31 cellular contexts compared by ENCODE assay signal in the genomic region with DNA sequence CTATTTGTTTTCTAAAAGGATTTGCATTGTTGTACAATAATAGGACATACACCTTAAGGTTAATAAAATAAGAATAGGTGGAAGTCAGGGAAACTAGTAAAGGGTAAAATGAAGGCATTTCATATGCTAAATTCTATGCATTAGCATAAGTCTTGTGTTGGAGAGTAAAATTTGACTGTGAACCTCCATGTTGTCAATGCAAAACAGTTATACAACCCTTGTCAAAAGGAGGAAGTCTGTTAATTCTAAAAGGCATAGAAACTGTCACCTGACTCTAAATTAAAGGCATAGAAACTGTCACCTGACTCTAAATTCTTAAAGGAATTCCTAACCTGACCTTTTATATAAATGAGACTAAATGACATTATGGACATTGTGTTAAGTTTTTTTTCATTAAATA.
"Had no signal": no experiment of that assay in that cellular context is flagged by ENCODE, and none has a peak within 500 bp of the region (broad histone marks: within the 10 kb centered on the region; RNA-seq: fewer than 3 reads in every experiment).

No MANE protein-coding gene starts in this region.

- H3K27ac ChIP-seq: adrenal gland, body of pancreas, colonic mucosa, epithelial cell of prostate, esophagus squamous epithelium, gastroesophageal sphincter, heart right ventricle had no signal

- H3K4me1 Mint-ChIP-seq: activated CD4-positive, alpha-beta memory T cell treated with anti-CD3 and anti-CD28 coated beads, Interleukin-2, amount 10 ng/mL, durations not matched to agents 7 days and 5 days; activated CD4-positive, alpha-beta T cell treated with anti-CD3 and anti-CD28 coated beads, Interleukin-2, amount 10 ng/mL, durations not matched to agents 7 days and 5 days; activated CD8-positive, alpha-beta memory T cell treated with anti-CD3 and anti-CD28 coated beads, Interleukin-2, amount 10 ng/mL, durations not matched to agents 7 days and 5 days; activated naive CD4-positive, alpha-beta T cell treated with anti-CD3 and anti-CD28 coated beads, Interleukin-2, amount 50 U/mL, for 24 hours; activated naive CD8-positive, alpha-beta T cell treated with anti-CD3 and anti-CD28 coated beads for 36 hours; activated naive CD8-positive, alpha-beta T cell treated with anti-CD3 and anti-CD28 coated beads, Interleukin-2, amount 50 U/mL, for 24 hours had no signal

- H3K4me1 ChIP-seq: adrenal gland, body of pancreas, colonic mucosa, esophagus squamous epithelium, gastroesophageal sphincter, heart right ventricle had no signal

- H3K36me3 Mint-ChIP-seq: activated CD8-positive, alpha-beta memory T cell treated with anti-CD3 and anti-CD28 coated beads, Interleukin-2, amount 10 ng/mL, durations not matched to agents 7 days and 5 days; activated naive CD4-positive, alpha-beta T cell treated with anti-CD3 and anti-CD28 coated beads, Interleukin-2, amount 50 U/mL, for 24 hours; activated naive CD8-positive, alpha-beta T cell treated with anti-CD3 and anti-CD28 coated beads for 36 hours had no signal

- H3K36me3 ChIP-seq: adrenal gland, colonic mucosa, esophagus squamous epithelium, gastroesophageal sphincter, heart right ventricle had no signal

- ATAC-seq: activated CD8-positive, alpha-beta memory T cell treated with anti-CD3 and anti-CD28 coated beads, Interleukin-2, amount 10 ng/mL, durations not matched to agents 7 days and 5 days; activated naive CD8-positive, alpha-beta T cell treated with anti-CD3 and anti-CD28 coated beads, Interleukin-2, amount 50 U/mL, for 24 hours; body of pancreas; gastroesophageal sphincter; heart right ventricle had no signal

- H3K4me3 ChIP-seq: adrenal gland, body of pancreas, colonic mucosa, esophagus squamous epithelium, gastroesophageal sphincter, heart right ventricle had no signal

- H3K27ac Mint-ChIP-seq: activated CD4-positive, alpha-beta memory T cell treated with anti-CD3 and anti-CD28 coated beads, Interleukin-2, amount 10 ng/mL, durations not matched to agents 7 days and 5 days; activated CD4-positive, alpha-beta T cell treated with anti-CD3 and anti-CD28 coated beads, Interleukin-2, amount 10 ng/mL, durations not matched to agents 7 days and 5 days; activated CD8-positive, alpha-beta memory T cell treated with anti-CD3 and anti-CD28 coated beads, Interleukin-2, amount 10 ng/mL, durations not matched to agents 7 days and 5 days; activated naive CD4-positive, alpha-beta T cell treated with anti-CD3 and anti-CD28 coated beads for 36 hours; activated naive CD4-positive, alpha-beta T cell treated with anti-CD3 and anti-CD28 coated beads, Interleukin-2, amount 50 U/mL, for 24 hours; activated naive CD8-positive, alpha-beta T cell treated with anti-CD3 and anti-CD28 coated beads for 36 hours; activated naive CD8-positive, alpha-beta T cell treated with anti-CD3 and anti-CD28 coated beads, Interleukin-2, amount 50 U/mL, for 24 hours; activated T-helper 1 cell treated with anti-CD3 and anti-CD28 coated beads, Interleukin-12 subunit alpha, Interleukin-12 subunit beta, Interleukin-2, Interleukin-4 antibody, amounts not matched to agents 30 ng/mL and 10 ng/mL and 1 ng/mL, durations not matched to agents 14 hours and 24 hours and 36 hours; activated T-helper 2 cell treated with anti-CD3 and anti-CD28 coated beads, Interferon-gamma antibody, Interleukin-2, Interleukin-4, amounts not matched to agents 10 μg/mL and 5 μg/mL and 100 μg/mL, durations not matched to agents 14 hours and 24 hours and 36 hours had no signal

- H3K27me3 ChIP-seq: adrenal gland, body of pancreas, colonic mucosa, esophagus squamous epithelium, gastroesophageal sphincter, heart right ventricle had no signal

- DNase-seq: activated CD4-positive, alpha-beta memory T cell treated with anti-CD3 and anti-CD28 coated beads, Interleukin-2, amount 10 ng/mL, durations not matched to agents 7 days and 5 days; activated CD4-positive, alpha-beta T cell treated with anti-CD3 and anti-CD28 coated beads for 1 hour; activated CD4-positive, alpha-beta T cell treated with anti-CD3 and anti-CD28 coated beads for 4 hours; activated CD4-positive, alpha-beta T cell treated with anti-CD3 and anti-CD28 coated beads, Interleukin-2, amount 10 ng/mL, durations not matched to agents 7 days and 5 days; activated CD4-positive, alpha-beta T cell treated with anti-CD3 and anti-CD28 coated beads, Interleukin-2, amount 50 U/mL, for 4 hours; activated CD8-positive, alpha-beta memory T cell treated with anti-CD3 and anti-CD28 coated beads, Interleukin-2, amount 10 ng/mL, durations not matched to agents 7 days and 5 days; activated CD8-positive, alpha-beta memory T cell treated with anti-CD3 and anti-CD28 coated beads, Interleukin-2, amount 50 U/mL, for 4 hours; activated effector memory CD4-positive, alpha-beta T cell treated with anti-CD3 and anti-CD28 coated beads, Interleukin-2, amount 50 U/mL, for 16 hours; activated naive CD4-positive, alpha-beta T cell treated with anti-CD3 and anti-CD28 coated beads for 36 hours; activated naive CD8-positive, alpha-beta T cell treated with anti-CD3 and anti-CD28 coated beads for 36 hours; activated naive CD8-positive, alpha-beta T cell treated with anti-CD3 and anti-CD28 coated beads, Interleukin-2, amount 50 U/mL, for 24 hours; activated T-cell treated with anti-CD3 and anti-CD28 coated beads, Interleukin-2, amount 50 U/mL, for 1 hour; activated T-cell treated with anti-CD3 and anti-CD28 coated beads, Interleukin-2, amount 50 U/mL, for 48 hours; adrenal gland; amygdala; aorta; body of pancreas; central memory CD4-positive, alpha-beta T cell; cerebellar nuclear complex; colonic mucosa; effector CD8-positive, alpha-beta T cell; esophagus squamous epithelium; foreskin melanocyte; heart right ventricle; T-helper 2 cell had no signal

- H3K9me3 ChIP-seq: adrenal gland, body of pancreas, colonic mucosa, esophagus squamous epithelium, gastroesophageal sphincter, heart right ventricle had no signal

- H3K4me3 Mint-ChIP-seq: activated CD4-positive, alpha-beta memory T cell treated with anti-CD3 and anti-CD28 coated beads, Interleukin-2, amount 10 ng/mL, durations not matched to agents 7 days and 5 days; activated CD4-positive, alpha-beta T cell treated with anti-CD3 and anti-CD28 coated beads, Interleukin-2, amount 10 ng/mL, durations not matched to agents 7 days and 5 days; activated CD8-positive, alpha-beta memory T cell treated with anti-CD3 and anti-CD28 coated beads, Interleukin-2, amount 10 ng/mL, durations not matched to agents 7 days and 5 days; activated naive CD4-positive, alpha-beta T cell treated with anti-CD3 and anti-CD28 coated beads for 36 hours; activated naive CD4-positive, alpha-beta T cell treated with anti-CD3 and anti-CD28 coated beads, Interleukin-2, amount 50 U/mL, for 24 hours; activated naive CD8-positive, alpha-beta T cell treated with anti-CD3 and anti-CD28 coated beads for 36 hours; activated naive CD8-positive, alpha-beta T cell treated with anti-CD3 and anti-CD28 coated beads, Interleukin-2, amount 50 U/mL, for 24 hours; activated T-helper 1 cell treated with anti-CD3 and anti-CD28 coated beads, Interleukin-12 subunit alpha, Interleukin-12 subunit beta, Interleukin-2, Interleukin-4 antibody, amounts not matched to agents 30 ng/mL and 10 ng/mL and 1 ng/mL, durations not matched to agents 14 hours and 24 hours and 36 hours had no signal

- H3K27me3 Mint-ChIP-seq: activated CD4-positive, alpha-beta memory T cell treated with anti-CD3 and anti-CD28 coated beads, Interleukin-2, amount 10 ng/mL, durations not matched to agents 7 days and 5 days; activated CD4-positive, alpha-beta T cell treated with anti-CD3 and anti-CD28 coated beads, Interleukin-2, amount 10 ng/mL, durations not matched to agents 7 days and 5 days; activated CD8-positive, alpha-beta memory T cell treated with anti-CD3 and anti-CD28 coated beads, Interleukin-2, amount 10 ng/mL, durations not matched to agents 7 days and 5 days; activated naive CD8-positive, alpha-beta T cell treated with anti-CD3 and anti-CD28 coated beads, Interleukin-2, amount 50 U/mL, for 24 hours had no signal

- H3K9me3 Mint-ChIP-seq: activated CD4-positive, alpha-beta memory T cell treated with anti-CD3 and anti-CD28 coated beads, Interleukin-2, amount 10 ng/mL, durations not matched to agents 7 days and 5 days; activated CD4-positive, alpha-beta T cell treated with anti-CD3 and anti-CD28 coated beads, Interleukin-2, amount 10 ng/mL, durations not matched to agents 7 days and 5 days; activated naive CD4-positive, alpha-beta T cell treated with anti-CD3 and anti-CD28 coated beads for 36 hours; activated naive CD8-positive, alpha-beta T cell treated with anti-CD3 and anti-CD28 coated beads for 36 hours; activated naive CD8-positive, alpha-beta T cell treated with anti-CD3 and anti-CD28 coated beads, Interleukin-2, amount 50 U/mL, for 24 hours; activated T-helper 1 cell treated with anti-CD3 and anti-CD28 coated beads, Interleukin-12 subunit alpha, Interleukin-12 subunit beta, Interleukin-2, Interleukin-4 antibody, amounts not matched to agents 30 ng/mL and 10 ng/mL and 1 ng/mL, durations not matched to agents 14 hours and 24 hours and 36 hours; activated T-helper 2 cell treated with anti-CD3 and anti-CD28 coated beads, Interferon-gamma antibody, Interleukin-2, Interleukin-4, amounts not matched to agents 10 μg/mL and 5 μg/mL and 100 μg/mL, durations not matched to agents 14 hours and 24 hours and 36 hours had no signal

- FAIRE-seq: endothelial cell of umbilical vein had no signal
